ENCODE assay signal across 19 cellular contexts in genomic region chrX:8191022-8191421, GRCh38. TPM values are rescaled to one million over a fixed set of nuclear protein-coding genes. Genes with fewer than 3 reads are reported as not detected.
DNase-seq lines count a peak whose midpoint lies in the region.
"Had no signal": no experiment of that assay in that cellular context is flagged by ENCODE, and none has a peak within 500 bp of the region (broad histone marks: within the 10 kb centered on the region; RNA-seq: fewer than 3 reads in every experiment).

No MANE protein-coding gene starts in this region.

- no peaks in the 10 kb centered on the region for H3K36me3 Mint-ChIP-seq in activated CD4-positive, alpha-beta memory T cell treated with anti-CD3 and anti-CD28 coated beads, Interleukin-2, amount 10 ng/mL, durations not matched to agents 7 days and 5 days (ENCODE audit: low read depth)
- H3K36me3 Mint-ChIP-seq: naive B cell had no signal

- in situ Hi-C loops in T47D (cut with HindIII; ENCODE audit: low pct_unique_long_range_greater_than_20kb, low sequenced_read_pairs): no loop called here

- no peak overlapping the region for H3K4me3 Mint-ChIP-seq in activated CD4-positive, alpha-beta memory T cell treated with anti-CD3 and anti-CD28 coated beads, Interleukin-2, amount 10 ng/mL, durations not matched to agents 7 days and 5 days
- H3K4me3 Mint-ChIP-seq: effector memory CD8-positive, alpha-beta T cell had no signal

- POLR2A ChIA-PET in activated CD4-positive, alpha-beta memory T cell treated with anti-CD3 and anti-CD28 coated beads, Interleukin-2, amount 10 ng/mL, durations not matched to agents 7 days and 5 days (lab: Charles Lee): no interaction called here

- no peaks in the 10 kb centered on the region for H3K4me1 Mint-ChIP-seq in activated CD4-positive, alpha-beta memory T cell treated with anti-CD3 and anti-CD28 coated beads, Interleukin-2, amount 10 ng/mL, durations not matched to agents 7 days and 5 days
- H3K4me1 Mint-ChIP-seq: naive B cell had no signal

- DNase-seq in SIG-M5 treated with dmso at 0.1 percent for 504 hours (lab: John Stamatoyannopoulos, UW; ENCODE audit: unreplicated experiment) (peak; percentile 38), SIG-M5 (lab: John Stamatoyannopoulos, UW) (no peak), T47D (ENCODE audit: low read depth in 1 of 2, low spot score in 1 of 2) (peak; percentile 15 to 82), left kidney (ENCODE audit: low read depth, low spot score) (peak; percentile 3), ureter (ENCODE audit: low spot score) (peak; percentile 69), NCI-H774 (lab: John Stamatoyannopoulos, UW) (no peak)
- no peak for DNase-seq in activated CD4-positive, alpha-beta memory T cell treated with anti-CD3 and anti-CD28 coated beads, Interleukin-2, amount 10 ng/mL, durations not matched to agents 7 days and 5 days
- no peak for DNase-seq in stimulated activated CD8-positive, alpha-beta memory T cell treated with anti-CD3 and anti-CD28 coated beads, Interleukin-4, amount 100 ng/mL, for 48 hours
- DNase-seq: activated CD4-positive, CD25-positive, alpha-beta regulatory T cell treated with anti-CD3 and anti-CD28 coated beads, Interleukin-2, amount 50 U/mL, for 72 hours; activated effector memory CD4-positive, alpha-beta T cell treated with Interleukin-2 at 50 U/mL for 16 hours; effector memory CD8-positive, alpha-beta T cell; hypothalamus; naive B cell; NCI-H446 treated with DMSO at 0.1 percent for 48 hours; spleen; stimulated activated naive CD4-positive, alpha-beta T cell had no signal

- no peaks in the 10 kb centered on the region for H3K9me3 Mint-ChIP-seq in activated CD4-positive, alpha-beta memory T cell treated with anti-CD3 and anti-CD28 coated beads, Interleukin-2, amount 10 ng/mL, durations not matched to agents 7 days and 5 days
- H3K9me3 Mint-ChIP-seq: effector memory CD8-positive, alpha-beta T cell had no signal

- CTCF ChIA-PET in activated CD4-positive, alpha-beta memory T cell treated with anti-CD3 and anti-CD28 coated beads, Interleukin-2, amount 10 ng/mL, durations not matched to agents 7 days and 5 days (lab: Charles Lee): no interaction called here

- H3K27me3 Mint-ChIP-seq in activated CD4-positive, alpha-beta memory T cell treated with anti-CD3 and anti-CD28 coated beads, Interleukin-2, amount 10 ng/mL, durations not matched to agents 7 days and 5 days: no peaks in the 10 kb centered on the region
- H3K27me3 Mint-ChIP-seq: effector memory CD8-positive, alpha-beta T cell; naive B cell had no signal

- H3K27ac Mint-ChIP-seq in activated CD4-positive, alpha-beta memory T cell treated with anti-CD3 and anti-CD28 coated beads, Interleukin-2, amount 10 ng/mL, durations not matched to agents 7 days and 5 days: no peak overlapping the region
- H3K27ac Mint-ChIP-seq: effector memory CD8-positive, alpha-beta T cell; naive B cell had no signal

RNA-seq across cellular contexts. Expression of gene VCX2, which starts 20.0 kb away (rescaled TPM):
- not detected for total RNA-seq in ureter
- total RNA-seq in activated CD4-positive, alpha-beta memory T cell treated with anti-CD3 and anti-CD28 coated beads, Interleukin-2, amount 10 ng/mL, durations not matched to agents 7 days and 5 days: not detected
- total RNA-seq: left lobe of liver, SJSA1, spleen, upper lobe of left lung had no signal

Comparison
In these comparisons a context has a peak if more than half of its experiments do, and no peak if none do; other contexts are left out.
1. DNase-seq: peak in SIG-M5 treated with dmso at 0.1 percent for 504 hours (single experiment), T47D (2 of 2), left kidney (single experiment) and ureter (single experiment); none in SIG-M5 (single experiment), NCI-H774 (single experiment), activated CD4-positive, alpha-beta memory T cell treated with anti-CD3 and anti-CD28 coated beads, Interleukin-2, amount 10 ng/mL, durations not matched to agents 7 days and 5 days (single experiment) and stimulated activated CD8-positive, alpha-beta memory T cell treated with anti-CD3 and anti-CD28 coated beads, Interleukin-4, amount 100 ng/mL, for 48 hours (single experiment).